ENCODE assay signal across 8 cellular contexts in the genomic region with DNA sequence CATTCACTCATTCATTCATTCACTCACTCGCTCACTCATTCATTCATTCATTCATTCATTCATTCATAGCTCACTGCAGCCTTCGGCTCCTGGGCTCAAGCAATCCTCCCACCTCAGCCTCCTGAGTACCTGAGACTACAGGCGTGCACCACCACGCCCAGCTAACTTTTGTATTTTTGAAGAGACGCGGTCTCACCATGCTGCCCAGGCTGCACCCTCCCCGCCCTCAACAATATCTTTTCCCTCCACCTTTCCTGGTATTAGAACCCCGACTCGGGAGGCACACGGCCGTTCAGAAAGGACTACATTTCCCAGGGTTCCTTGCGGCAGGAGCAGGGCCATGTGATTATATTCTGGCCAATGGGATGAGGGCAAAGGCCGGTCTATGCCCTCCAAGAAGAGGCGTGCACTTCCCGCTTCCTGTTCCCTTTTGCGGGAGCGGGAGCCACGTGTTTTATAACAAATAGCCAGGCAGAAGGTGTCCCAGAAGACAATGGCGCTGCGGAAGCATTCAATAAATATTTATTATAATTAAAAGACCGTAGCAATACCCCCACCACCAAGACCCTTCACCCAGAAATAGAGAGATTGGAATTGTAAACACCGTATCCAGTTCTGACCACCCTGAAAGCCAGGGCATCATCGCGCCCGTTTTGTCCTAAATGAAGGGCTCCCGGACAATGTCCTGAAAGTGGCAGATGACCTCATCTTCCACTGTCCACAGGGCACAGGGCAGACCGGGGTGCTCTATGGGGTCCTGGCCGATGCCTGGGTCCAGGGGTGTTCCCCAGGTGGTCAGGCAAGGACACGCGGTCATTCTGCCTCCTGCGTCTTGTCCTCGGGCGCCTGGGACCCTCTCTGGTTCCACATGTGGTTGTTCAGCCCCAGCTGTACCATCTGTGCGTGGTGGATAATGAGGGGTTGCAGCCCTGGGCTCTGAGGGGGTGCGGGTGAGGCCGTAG. TPM values are rescaled to one million over a fixed set of nuclear protein-coding genes. Genes with fewer than 3 reads are reported as not detected.
DNase-seq lines count a peak whose midpoint lies in the region; ATAC-seq and TF ChIP-seq lines count a peak whose summit lies in the region.

No MANE protein-coding gene starts in this region.

- intact Hi-C loops in left lung (cut with DNase I): no loop called here

- no peak for TF ChIP-seq CTCF in C4-2B (conservative IDR thresholded peaks at IDR 0.05)
- TF ChIP-seq CTCF in coronary artery (IDR thresholded peaks at IDR 0.05): no peak
- no peak for TF ChIP-seq CTCF in left lung (IDR thresholded peaks at IDR 0.05)

- ATAC-seq in HG03159 (IDR thresholded peaks at IDR 0.05; ENCODE audit: unreplicated experiment): peak; percentile 64
- ATAC-seq in left lung: peak; percentile 91
- ATAC-seq in GM21390 (IDR thresholded peaks at IDR 0.05; ENCODE audit: unreplicated experiment): no peak

- H3K36me3 ChIP-seq in left lung: peaks cover 0 to 41% of the 10 kb centered on the region in 2 donors

- H3K4me3 ChIP-seq in coronary artery: peak overlapping the region; percentile 59
- H3K4me3 ChIP-seq in left lung: peak overlapping the region in 1 of 2 donors; percentile 27

- H3K27ac ChIP-seq in C4-2B (peak overlapping the region; percentile 49), coronary artery (peak overlapping the region in 1 of 2 donors; percentile 32), left lung (peak overlapping the region in 1 of 2 donors; percentile 75)

- H3K27me3 ChIP-seq in left lung: no peaks in the 10 kb centered on the region

- peaks cover 0 to 57% of the 10 kb centered on the region in 2 donors for H3K4me1 ChIP-seq in left lung

- no peaks in the 10 kb centered on the region for H3K9me3 ChIP-seq in left lung

- DNase-seq in NCI-H748 (lab: John Stamatoyannopoulos, UW; ENCODE audit: unreplicated experiment) (peak; percentile 91), coronary artery (ENCODE audit: low spot score) (peak; percentile 90), left lung (peak; percentile 87 to 92)
- DNase-seq in activated CD4-positive, alpha-beta T cell treated with anti-CD3 and anti-CD28 coated beads, Interleukin-2, amount 50 U/mL, for 1 hour: peak; percentile 66
- peak; percentile 65 for DNase-seq in stimulated activated CD4-positive, alpha-beta T cell treated with anti-CD3 and anti-CD28 coated beads, Interleukin-2, amount 100 ng/mL, for 4 hours (ENCODE audit: low read depth)

RNA-seq across cellular contexts. Expression of a gene that starts 15.8 kb away (rescaled TPM):
- total RNA-seq in left lung: 10 to 100 TPM; 14.6 TPM

RNA-seq across cellular contexts. Expression of a gene that starts 24.2 kb away (rescaled TPM):
- 10 to 100 TPM in 1 of 2 donors, 1 to 10 TPM in 1; 9.9 to 14.2 TPM for total RNA-seq in left lung

RNA-seq across cellular contexts. Expression of a gene that starts 51.8 kb away (rescaled TPM):
- 10 to 100 TPM; 51.4 to 71.7 TPM for total RNA-seq in left lung
